ENCODE assay signal across 11 cellular contexts in genomic region chr13:112687836-112688559, GRCh38. TPM values are rescaled to one million over a fixed set of nuclear protein-coding genes. Genes with fewer than 3 reads are reported as not detected.
A peak's percentile ranks its signal among the peaks of the same experiment; 100 is the strongest.
DNase-seq lines count a peak whose midpoint lies in the region; ATAC-seq and TF ChIP-seq lines count a peak whose summit lies in the region.
"Had no signal": no experiment of that assay in that cellular context is flagged by ENCODE, and none has a peak within 500 bp of the region (broad histone marks: within the 10 kb centered on the region; RNA-seq: fewer than 3 reads in every experiment).

No MANE protein-coding gene starts in this region.

- dilution Hi-C loops in mammary epithelial cell (cut with HindIII; ENCODE audit: low sequenced_read_pairs) = loop anchor here (5.0 kb wide), 1 partner anchor 56 kb away; no protein-coding TSS in a partner anchor

- TF ChIP-seq CTCF in MCF 10A (IDR thresholded peaks at IDR 0.05; ENCODE audit: unreplicated experiment) (no peak), mammary epithelial cell (conservative IDR thresholded peaks at IDR 0.05 in 1 of 2, IDR thresholded peaks at IDR 0.05 in 1 of 2; ENCODE audit: extremely low read depth in 1 of 2, insufficient read depth in 1 of 2, low read depth in 1 of 2, low read length in 2 of 2) (no peak), lower lobe of right lung (IDR thresholded peaks at IDR 0.05) (no peak), suprapubic skin (IDR thresholded peaks at IDR 0.05) (no peak)

- BruUV-seq in MCF 10A (replicated peaks; lab: Mats Ljungman, UMichigan) = no TSS peak
- BruUV-seq in mammary epithelial cell (replicated peaks; lab: Mats Ljungman, UMichigan) = no TSS peak

- no peaks in the 10 kb centered on the region for H4K20me1 ChIP-seq in mammary epithelial cell (ENCODE audit: insufficient read depth, low read length)

- no peaks in the 10 kb centered on the region for H3K27me3 Mint-ChIP-seq in MCF 10A (ENCODE audit: insufficient read depth, unreplicated experiment)
- H3K27me3 Mint-ChIP-seq in activated T-helper 1 cell treated with anti-CD3 and anti-CD28 coated beads, Interleukin-12 subunit alpha, Interleukin-12 subunit beta, Interleukin-2, Interleukin-4 antibody, amounts not matched to agents 30 ng/mL and 10 ng/mL and 1 ng/mL, durations not matched to agents 14 hours and 24 hours and 36 hours (ENCODE audit: insufficient read depth) = no peaks in the 10 kb centered on the region

- H3K27ac ChIP-seq in mammary epithelial cell (ENCODE audit: insufficient read depth, low read depth, low read length) (no peak overlapping the region), lower lobe of right lung (peak overlapping the region; percentile 98), suprapubic skin (peak overlapping the region; percentile 95)
- H3K27ac ChIP-seq: brain microvascular endothelial cell had no signal

- no peak overlapping the region for H2AFZ ChIP-seq in mammary epithelial cell (ENCODE audit: low read depth, low read length)

- no peaks in the 10 kb centered on the region for H3K36me3 Mint-ChIP-seq in MCF 10A (ENCODE audit: insufficient read depth, unreplicated experiment)
- no peaks in the 10 kb centered on the region for H3K36me3 Mint-ChIP-seq in activated T-helper 1 cell treated with anti-CD3 and anti-CD28 coated beads, Interleukin-12 subunit alpha, Interleukin-12 subunit beta, Interleukin-2, Interleukin-4 antibody, amounts not matched to agents 30 ng/mL and 10 ng/mL and 1 ng/mL, durations not matched to agents 14 hours and 24 hours and 36 hours (ENCODE audit: low read depth)

- peaks cover 21% of the 10 kb centered on the region for H3K4me1 Mint-ChIP-seq in MCF 10A (ENCODE audit: insufficient read depth, unreplicated experiment)
- H3K4me1 Mint-ChIP-seq in activated T-helper 1 cell treated with anti-CD3 and anti-CD28 coated beads, Interleukin-12 subunit alpha, Interleukin-12 subunit beta, Interleukin-2, Interleukin-4 antibody, amounts not matched to agents 30 ng/mL and 10 ng/mL and 1 ng/mL, durations not matched to agents 14 hours and 24 hours and 36 hours (ENCODE audit: low read depth) = peaks cover 48% of the 10 kb centered on the region

- TF ChIP-seq EP300 in suprapubic skin (IDR thresholded peaks at IDR 0.05) = no peak

- TF ChIP-seq POLR2A in suprapubic skin (IDR thresholded peaks at IDR 0.05) = no peak

- peak overlapping the region; percentile 85 for H3K4me3 Mint-ChIP-seq in MCF 10A (ENCODE audit: unreplicated experiment)
- H3K4me3 Mint-ChIP-seq in activated T-helper 1 cell treated with anti-CD3 and anti-CD28 coated beads, Interleukin-12 subunit alpha, Interleukin-12 subunit beta, Interleukin-2, Interleukin-4 antibody, amounts not matched to agents 30 ng/mL and 10 ng/mL and 1 ng/mL, durations not matched to agents 14 hours and 24 hours and 36 hours = peak overlapping the region; percentile 84

- POLR2A ChIA-PET in MCF 10A (lab: Yijun Ruan, JAX) = interaction anchor here (1.7 kb wide), 1 partner anchor 29 kb away, joined by 4 read pairs; no protein-coding TSS in a partner anchor

- no peaks in the 10 kb centered on the region for H3K9me3 ChIP-seq in mammary epithelial cell (replicated peaks; ENCODE audit: insufficient read depth, low read length)
- no peaks in the 10 kb centered on the region for H3K9me3 ChIP-seq in lower lobe of right lung
- no peaks in the 10 kb centered on the region for H3K9me3 ChIP-seq in suprapubic skin
- H3K9me3 ChIP-seq: BE2C had no signal

- H3K79me2 ChIP-seq in mammary epithelial cell (ENCODE audit: insufficient read depth, low read length) = peaks cover 17% of the 10 kb centered on the region

- H3K9me3 Mint-ChIP-seq in MCF 10A (ENCODE audit: unreplicated experiment) = no peaks in the 10 kb centered on the region
- no peaks in the 10 kb centered on the region for H3K9me3 Mint-ChIP-seq in activated T-helper 1 cell treated with anti-CD3 and anti-CD28 coated beads, Interleukin-12 subunit alpha, Interleukin-12 subunit beta, Interleukin-2, Interleukin-4 antibody, amounts not matched to agents 30 ng/mL and 10 ng/mL and 1 ng/mL, durations not matched to agents 14 hours and 24 hours and 36 hours

- H3K36me3 ChIP-seq in mammary epithelial cell (ENCODE audit: insufficient read depth, low read length) (no peaks in the 10 kb centered on the region), lower lobe of right lung (no peaks in the 10 kb centered on the region), suprapubic skin (no peaks in the 10 kb centered on the region)
- H3K36me3 ChIP-seq: BE2C, brain microvascular endothelial cell had no signal

- CTCF ChIA-PET in MCF 10A (lab: Yijun Ruan, JAX) = interaction anchor here (0.9 kb wide), 1 partner anchor 23 kb away, joined by 3 read pairs; no protein-coding TSS in a partner anchor
- CTCF ChIA-PET in mammary epithelial cell (lab: Charles Lee; ENCODE audit: low non-redundant PET) = no interaction called here

- WGBS in mammary epithelial cell (ENCODE audit: low coverage, missing lambda C conversion rate) = 92% methylated on average over 10 of the region's 10 CpGs
- WGBS in suprapubic skin = 87% methylated on average over 10 of the region's 10 CpGs

- intact Hi-C loops in MCF 10A (cut with micrococcal nuclease) (no loop called here), mammary epithelial cell (cut with micrococcal nuclease) (no loop called here), lower lobe of right lung (cut with DNase I) (no loop called here)
- intact Hi-C loops in activated T-helper 1 cell treated with anti-CD3 and anti-CD28 coated beads, Interleukin-12 subunit alpha, Interleukin-12 subunit beta, Interleukin-2, Interleukin-4 antibody, amounts not matched to agents 30 ng/mL and 10 ng/mL and 1 ng/mL, durations not matched to agents 14 hours and 24 hours and 36 hours (cut with micrococcal nuclease) = loop anchor here (2.0 to 5.0 kb wide), 4 partner anchors 255 to 1535 kb away; partner anchors contain the start of genes CUL4A, LAMP1 and PCID2

- peak overlapping the region; percentile 37 for H3K27ac Mint-ChIP-seq in MCF 10A (ENCODE audit: low read depth, unreplicated experiment)
- peak overlapping the region; percentile 94 for H3K27ac Mint-ChIP-seq in activated T-helper 1 cell treated with anti-CD3 and anti-CD28 coated beads, Interleukin-12 subunit alpha, Interleukin-12 subunit beta, Interleukin-2, Interleukin-4 antibody, amounts not matched to agents 30 ng/mL and 10 ng/mL and 1 ng/mL, durations not matched to agents 14 hours and 24 hours and 36 hours

- no peaks in the 10 kb centered on the region for H3K27me3 ChIP-seq in mammary epithelial cell (ENCODE audit: insufficient read depth, low read length)
- H3K27me3 ChIP-seq in lower lobe of right lung (ENCODE audit: low read depth) = no peaks in the 10 kb centered on the region
- no peaks in the 10 kb centered on the region for H3K27me3 ChIP-seq in suprapubic skin
- H3K27me3 ChIP-seq: brain microvascular endothelial cell had no signal

- DNase-seq in MCF 10A (ENCODE audit: unreplicated experiment) (no peak), mammary epithelial cell (no peak), lower lobe of right lung (no peak), suprapubic skin (ENCODE audit: low spot score in 2 of 2) (no peak), SHP77 (lab: John Stamatoyannopoulos, UW) (no peak)
- no peak for DNase-seq in activated T-helper 1 cell treated with anti-CD3 and anti-CD28 coated beads, Interleukin-12 subunit alpha, Interleukin-12 subunit beta, Interleukin-2, Interleukin-4 antibody, amounts not matched to agents 30 ng/mL and 10 ng/mL and 1 ng/mL, durations not matched to agents 14 hours and 24 hours and 36 hours (ENCODE audit: low spot score)
- DNase-seq: BE2C, brain microvascular endothelial cell, NCI-H1417 treated with DMSO at 0.1 percent for 48 hours had no signal

- in situ Hi-C loops in mammary epithelial cell (cut with MboI; ENCODE audit: low sequenced_read_pairs in 2 of 2) = no loop called here

- no peak for ATAC-seq in lower lobe of right lung
- no peak for ATAC-seq in GM21737 (IDR thresholded peaks at IDR 0.05; ENCODE audit: unreplicated experiment)
- no peak for ATAC-seq in HG02840 (IDR thresholded peaks at IDR 0.05; ENCODE audit: low FRiP score, unreplicated experiment)

- H3K4me1 ChIP-seq in mammary epithelial cell (ENCODE audit: insufficient read depth, low read length) (peaks cover 6% of the 10 kb centered on the region), lower lobe of right lung (peaks cover 43% of the 10 kb centered on the region), suprapubic skin (peaks cover 30% of the 10 kb centered on the region)

- H3K4me2 ChIP-seq in mammary epithelial cell (ENCODE audit: insufficient read depth, low read depth, low read length) = no peak overlapping the region

- H3K4me3 ChIP-seq in mammary epithelial cell (replicated peaks in 1 of 3; ENCODE audit: insufficient read depth in 1 of 3, low read depth in 2 of 3, low read length in 3 of 3) (no peak overlapping the region), lower lobe of right lung (no peak overlapping the region), suprapubic skin (no peak overlapping the region)

- no peak overlapping the region for H3K9ac ChIP-seq in mammary epithelial cell (ENCODE audit: insufficient read depth, low read length)

RNA-seq across cellular contexts. Expression of gene ATP11A, which starts 1.8 kb away (rescaled TPM):
- total RNA-seq in MCF 10A (2022) = 41.2 and 42.7 TPM in 2 replicates
- total RNA-seq in mammary epithelial cell = 10 to 100 TPM; 13.2 to 36.9 TPM
- polyA plus RNA-seq in mammary epithelial cell = 3.5 TPM
- 38.6 TPM for polyA minus RNA-seq in mammary epithelial cell
- total RNA-seq in activated T-helper 1 cell treated with anti-CD3 and anti-CD28 coated beads, Interleukin-12 subunit alpha, Interleukin-12 subunit beta, Interleukin-2, Interleukin-4 antibody, amounts not matched to agents 30 ng/mL and 10 ng/mL and 1 ng/mL, durations not matched to agents 14 hours and 24 hours and 36 hours = 90.4 and 97.8 TPM in 2 replicates
- 281 TPM for total RNA-seq in lower lobe of right lung
- total RNA-seq in suprapubic skin = 10 to 100 TPM; 22.8 to 51.0 (median 39.8) TPM
